In genomic region chr1:45863117-45863670, GRCh38 we compare ENCODE assay signal across 14 cellular contexts. TPM values are rescaled to one million over a fixed set of nuclear protein-coding genes. Genes with fewer than 3 reads are reported as not detected.
DNase-seq lines count a peak whose midpoint lies in the region; ATAC-seq and TF ChIP-seq lines count a peak whose summit lies in the region.
"Had no signal": no experiment of that assay in that cellular context is flagged by ENCODE, and none has a peak within 500 bp of the region (broad histone marks: within the 10 kb centered on the region; RNA-seq: fewer than 3 reads in every experiment).

No MANE protein-coding gene starts in this region.

- no peaks in the 10 kb centered on the region for H3K9me3 ChIP-seq in psoas muscle

- H3K4me1 ChIP-seq in psoas muscle: peaks cover 39% of the 10 kb centered on the region
- H3K4me1 ChIP-seq: parathyroid adenoma had no signal

- no peaks in the 10 kb centered on the region for H3K36me3 Mint-ChIP-seq in activated CD4-positive, alpha-beta T cell treated with anti-CD3 and anti-CD28 coated beads for 36 hours (ENCODE audit: low read depth)
- no peaks in the 10 kb centered on the region for H3K36me3 Mint-ChIP-seq in activated CD4-positive, alpha-beta T cell treated with anti-CD3 and anti-CD28 coated beads, Interleukin-2, amount 10 ng/mL, durations not matched to agents 7 days and 5 days (ENCODE audit: low read depth)
- H3K36me3 Mint-ChIP-seq in stimulated activated memory B cell treated with anti-CD40 and anti-IgM and Interleukin-4, amounts not matched to agents 10 μg/mL and 1 μg/mL and 100 μg/mL, for 72 hours: peaks cover 7% of the 10 kb centered on the region
- H3K36me3 Mint-ChIP-seq: activated naive CD4-positive, alpha-beta T cell treated with anti-CD3 and anti-CD28 coated beads, Interleukin-2, amount 50 U/mL, for 24 hours had no signal

- peak overlapping the region; percentile 90 for H3K27ac ChIP-seq in VCaP
- H3K27ac ChIP-seq in psoas muscle: peak overlapping the region; percentile 7
- H3K27ac ChIP-seq: parathyroid adenoma had no signal

- H3K4me3 ChIP-seq in psoas muscle: peak overlapping the region; percentile 37

- H3K27me3 ChIP-seq in psoas muscle (ENCODE audit: insufficient read depth in 3 of 3, low read length in 2 of 3): no peaks in the 10 kb centered on the region

- no peak for DNase-seq in activated CD4-positive, alpha-beta T cell treated with anti-CD3 and anti-CD28 coated beads for 36 hours
- DNase-seq in activated CD4-positive, alpha-beta T cell treated with anti-CD3 and anti-CD28 coated beads, Interleukin-2, amount 10 ng/mL, durations not matched to agents 7 days and 5 days: no peak
- DNase-seq in NCI-H1694 (lab: John Stamatoyannopoulos, UW) (peak; percentile 64), psoas muscle (no peak), KG1 (lab: John Stamatoyannopoulos, UW) (no peak)
- DNase-seq: NCI-H446 treated with DMSO at 0.1 percent for 48 hours; stimulated activated CD4-positive, alpha-beta T cell treated with anti-CD3 and anti-CD28 coated beads, Interleukin-2, amount 100 ng/mL, for 24 hours; stimulated activated naive CD8-positive, alpha-beta T cell treated with anti-CD3 and anti-CD28 coated beads, Interleukin-15, Interleukin-2, amounts not matched to agents 100 U/mL and 50 U/mL, for 24 hours had no signal

- ATAC-seq in activated CD4-positive, alpha-beta T cell treated with anti-CD3 and anti-CD28 coated beads for 36 hours: no peak
- ATAC-seq in psoas muscle (peak in 1 of 4 donors; percentile 49), GM21515 (IDR thresholded peaks at IDR 0.05; ENCODE audit: unreplicated experiment) (no peak)
- ATAC-seq in stimulated activated memory B cell treated with anti-CD40 and anti-IgM and Interleukin-4, amounts not matched to agents 10 μg/mL and 1 μg/mL and 100 μg/mL, for 72 hours: no peak
- ATAC-seq: stimulated activated naive CD8-positive, alpha-beta T cell treated with anti-CD3 and anti-CD28 coated beads, Interleukin-15, Interleukin-2, amounts not matched to agents 100 U/mL and 50 U/mL, for 24 hours had no signal

- WGBS in psoas muscle, 3 donors: 37 to 61% (median 56%) methylated on average over 3 of the region's 3 CpGs

- no peaks in the 10 kb centered on the region for H3K27me3 Mint-ChIP-seq in activated CD4-positive, alpha-beta T cell treated with anti-CD3 and anti-CD28 coated beads for 36 hours
- H3K27me3 Mint-ChIP-seq in activated CD4-positive, alpha-beta T cell treated with anti-CD3 and anti-CD28 coated beads, Interleukin-2, amount 10 ng/mL, durations not matched to agents 7 days and 5 days: no peaks in the 10 kb centered on the region
- H3K27me3 Mint-ChIP-seq in stimulated activated memory B cell treated with anti-CD40 and anti-IgM and Interleukin-4, amounts not matched to agents 10 μg/mL and 1 μg/mL and 100 μg/mL, for 72 hours: no peaks in the 10 kb centered on the region
- H3K27me3 Mint-ChIP-seq: activated naive CD4-positive, alpha-beta T cell treated with anti-CD3 and anti-CD28 coated beads, Interleukin-2, amount 50 U/mL, for 24 hours; central memory CD8-positive, alpha-beta T cell had no signal

- POLR2A ChIA-PET in activated CD4-positive, alpha-beta T cell treated with anti-CD3 and anti-CD28 coated beads for 36 hours (lab: Charles Lee): no interaction called here
- POLR2A ChIA-PET in activated CD4-positive, alpha-beta T cell treated with anti-CD3 and anti-CD28 coated beads, Interleukin-2, amount 10 ng/mL, durations not matched to agents 7 days and 5 days (lab: Charles Lee): no interaction called here

- H3K4me3 Mint-ChIP-seq in activated CD4-positive, alpha-beta T cell treated with anti-CD3 and anti-CD28 coated beads for 36 hours: no peak overlapping the region
- no peak overlapping the region for H3K4me3 Mint-ChIP-seq in activated CD4-positive, alpha-beta T cell treated with anti-CD3 and anti-CD28 coated beads, Interleukin-2, amount 10 ng/mL, durations not matched to agents 7 days and 5 days
- H3K4me3 Mint-ChIP-seq in stimulated activated memory B cell treated with anti-CD40 and anti-IgM and Interleukin-4, amounts not matched to agents 10 μg/mL and 1 μg/mL and 100 μg/mL, for 72 hours: no peak overlapping the region
- H3K4me3 Mint-ChIP-seq: activated naive CD4-positive, alpha-beta T cell treated with anti-CD3 and anti-CD28 coated beads, Interleukin-2, amount 50 U/mL, for 24 hours; central memory CD8-positive, alpha-beta T cell had no signal

- intact Hi-C loops in activated CD4-positive, alpha-beta T cell treated with anti-CD3 and anti-CD28 coated beads for 36 hours (cut with DNase I, micrococcal nuclease): loop anchor here in 1 of 2 experiments (2.0 kb wide), 1 partner anchor 20 kb away; no protein-coding TSS in a partner anchor
- intact Hi-C loops in psoas muscle (cut with DNase I): no loop called here

- H3K4me1 Mint-ChIP-seq in activated CD4-positive, alpha-beta T cell treated with anti-CD3 and anti-CD28 coated beads for 36 hours: peaks cover 46% of the 10 kb centered on the region
- peaks cover 16% of the 10 kb centered on the region for H3K4me1 Mint-ChIP-seq in activated CD4-positive, alpha-beta T cell treated with anti-CD3 and anti-CD28 coated beads, Interleukin-2, amount 10 ng/mL, durations not matched to agents 7 days and 5 days
- peaks cover 16% of the 10 kb centered on the region for H3K4me1 Mint-ChIP-seq in stimulated activated memory B cell treated with anti-CD40 and anti-IgM and Interleukin-4, amounts not matched to agents 10 μg/mL and 1 μg/mL and 100 μg/mL, for 72 hours

- H3K27ac Mint-ChIP-seq in activated CD4-positive, alpha-beta T cell treated with anti-CD3 and anti-CD28 coated beads for 36 hours: peak overlapping the region; percentile 45
- H3K27ac Mint-ChIP-seq in activated CD4-positive, alpha-beta T cell treated with anti-CD3 and anti-CD28 coated beads, Interleukin-2, amount 10 ng/mL, durations not matched to agents 7 days and 5 days: no peak overlapping the region
- H3K27ac Mint-ChIP-seq in stimulated activated memory B cell treated with anti-CD40 and anti-IgM and Interleukin-4, amounts not matched to agents 10 μg/mL and 1 μg/mL and 100 μg/mL, for 72 hours: no peak overlapping the region
- H3K27ac Mint-ChIP-seq: activated naive CD4-positive, alpha-beta T cell treated with anti-CD3 and anti-CD28 coated beads, Interleukin-2, amount 50 U/mL, for 24 hours had no signal

- no peaks in the 10 kb centered on the region for H3K36me3 ChIP-seq in psoas muscle (ENCODE audit: insufficient read depth in 1 of 2, low read depth in 1 of 2)

- CTCF ChIA-PET in activated CD4-positive, alpha-beta T cell treated with anti-CD3 and anti-CD28 coated beads for 36 hours (lab: Charles Lee): interaction anchor here (0.7 to 1.3 kb wide), 2 partner anchors 24 to 208 kb away, joined by 3 to 4 read pairs; no protein-coding TSS in a partner anchor
- CTCF ChIA-PET in activated CD4-positive, alpha-beta T cell treated with anti-CD3 and anti-CD28 coated beads, Interleukin-2, amount 10 ng/mL, durations not matched to agents 7 days and 5 days (lab: Charles Lee): interaction anchor here (0.6 to 1.7 kb wide), 2 partner anchors 19 to 470 kb away, joined by 3 read pairs; no protein-coding TSS in a partner anchor

- TF ChIP-seq CTCF in VCaP (conservative IDR thresholded peaks at IDR 0.05) (no peak), psoas muscle (IDR thresholded peaks at IDR 0.05) (no peak)

- no peaks in the 10 kb centered on the region for H3K9me3 Mint-ChIP-seq in activated CD4-positive, alpha-beta T cell treated with anti-CD3 and anti-CD28 coated beads for 36 hours (ENCODE audit: low read depth)
- no peaks in the 10 kb centered on the region for H3K9me3 Mint-ChIP-seq in activated CD4-positive, alpha-beta T cell treated with anti-CD3 and anti-CD28 coated beads, Interleukin-2, amount 10 ng/mL, durations not matched to agents 7 days and 5 days
- H3K9me3 Mint-ChIP-seq in stimulated activated memory B cell treated with anti-CD40 and anti-IgM and Interleukin-4, amounts not matched to agents 10 μg/mL and 1 μg/mL and 100 μg/mL, for 72 hours: no peaks in the 10 kb centered on the region
- H3K9me3 Mint-ChIP-seq: activated naive CD4-positive, alpha-beta T cell treated with anti-CD3 and anti-CD28 coated beads, Interleukin-2, amount 50 U/mL, for 24 hours; central memory CD8-positive, alpha-beta T cell had no signal

RNA-seq across cellular contexts. Expression of gene MAST2, which starts 59.8 kb away (rescaled TPM):
- total RNA-seq in activated CD4-positive, alpha-beta T cell treated with anti-CD3 and anti-CD28 coated beads for 36 hours: 10 to 100 TPM; 20.1 to 22.9 TPM
- 10 to 100 TPM; 25.2 to 26.3 TPM for total RNA-seq in activated CD4-positive, alpha-beta T cell treated with anti-CD3 and anti-CD28 coated beads, Interleukin-2, amount 10 ng/mL, durations not matched to agents 7 days and 5 days
- total RNA-seq in psoas muscle: 100 to 1,000 TPM; 159 to 266 (median 243) TPM
- 100 to 1,000 TPM in 2 of 3 donors, 10 to 100 TPM in 1; 97.8 to 142 (median 126) TPM for polyA plus RNA-seq in psoas muscle

Comparison
In these comparisons a context has a peak if more than half of its experiments do, and no peak if none do; other contexts are left out.
1. RNA of gene MAST2, which starts 59.8 kb away (total RNA-seq): 159 to 266 TPM in psoas muscle; 25.2 to 26.3 TPM in activated CD4-positive, alpha-beta T cell treated with anti-CD3 and anti-CD28 coated beads, Interleukin-2, amount 10 ng/mL, durations not matched to agents 7 days and 5 days and 20.1 to 22.9 TPM in activated CD4-positive, alpha-beta T cell treated with anti-CD3 and anti-CD28 coated beads for 36 hours; every median in the first group is over 4 times any median in the second.